24 cellular contexts compared by ENCODE assay signal in genomic region chr2:182208421-182208820, GRCh38.
"Had no signal": no experiment of that assay in that cellular context is flagged by ENCODE, and none has a peak within 500 bp of the region (broad histone marks: within the 10 kb centered on the region; RNA-seq: fewer than 3 reads in every experiment).

No MANE protein-coding gene starts in this region.

- H3K27me3 ChIP-seq: ascending aorta, brain microvascular endothelial cell, dorsolateral prefrontal cortex, heart left ventricle had no signal

- H3K4me1 ChIP-seq: ascending aorta, heart left ventricle had no signal

- H3K4me3 ChIP-seq: ascending aorta, coronary artery, dorsolateral prefrontal cortex, heart left ventricle had no signal

- H3K27ac ChIP-seq: ascending aorta, brain microvascular endothelial cell, coronary artery, heart left ventricle, WERI-Rb-1 had no signal

- H3K36me3 ChIP-seq: ascending aorta, brain microvascular endothelial cell, WERI-Rb-1 had no signal

- H3K9me3 ChIP-seq: ascending aorta, heart left ventricle had no signal

- DNase-seq: activated B cell treated with CpG ODN at 0.5 μM for 24 hours; activated CD4-positive, alpha-beta T cell treated with anti-CD3 and anti-CD28 coated beads for 48 hours; activated CD4-positive, alpha-beta T cell treated with anti-CD3 and anti-CD28 coated beads, Interleukin-2, amount 50 U/mL, for 1 hour; activated CD4-positive, alpha-beta T cell treated with anti-CD3 and anti-CD28 coated beads, Interleukin-2, amount 50 U/mL, for 48 hours; activated CD8-positive, alpha-beta memory T cell treated with anti-CD3 and anti-CD28 coated beads for 24 hours; activated CD8-positive, alpha-beta T cell treated with anti-CD3 and anti-CD28 coated beads for 36 hours; activated effector memory CD4-positive, alpha-beta T cell treated with Interleukin-2 at 50 U/mL for 16 hours; activated naive CD4-positive, alpha-beta T cell treated with anti-CD3 and anti-CD28 coated beads for 36 hours; activated naive CD8-positive, alpha-beta T cell treated with anti-CD3 and anti-CD28 coated beads for 36 hours; activated naive CD8-positive, alpha-beta T cell treated with anti-CD3 and anti-CD28 coated beads, Interleukin-2, amount 50 U/mL, for 24 hours; activated T-cell treated with anti-CD3 and anti-CD28 coated beads, Interleukin-2, amount 50 U/mL, for 4 hours; brain microvascular endothelial cell; effector memory CD4-positive, alpha-beta T cell; endodermal cell; foreskin fibroblast; glutamatergic neuron; heart left ventricle; T-helper 1 cell; T-helper 17 cell; T1000; WERI-Rb-1 had no signal
